In the genomic region with DNA sequence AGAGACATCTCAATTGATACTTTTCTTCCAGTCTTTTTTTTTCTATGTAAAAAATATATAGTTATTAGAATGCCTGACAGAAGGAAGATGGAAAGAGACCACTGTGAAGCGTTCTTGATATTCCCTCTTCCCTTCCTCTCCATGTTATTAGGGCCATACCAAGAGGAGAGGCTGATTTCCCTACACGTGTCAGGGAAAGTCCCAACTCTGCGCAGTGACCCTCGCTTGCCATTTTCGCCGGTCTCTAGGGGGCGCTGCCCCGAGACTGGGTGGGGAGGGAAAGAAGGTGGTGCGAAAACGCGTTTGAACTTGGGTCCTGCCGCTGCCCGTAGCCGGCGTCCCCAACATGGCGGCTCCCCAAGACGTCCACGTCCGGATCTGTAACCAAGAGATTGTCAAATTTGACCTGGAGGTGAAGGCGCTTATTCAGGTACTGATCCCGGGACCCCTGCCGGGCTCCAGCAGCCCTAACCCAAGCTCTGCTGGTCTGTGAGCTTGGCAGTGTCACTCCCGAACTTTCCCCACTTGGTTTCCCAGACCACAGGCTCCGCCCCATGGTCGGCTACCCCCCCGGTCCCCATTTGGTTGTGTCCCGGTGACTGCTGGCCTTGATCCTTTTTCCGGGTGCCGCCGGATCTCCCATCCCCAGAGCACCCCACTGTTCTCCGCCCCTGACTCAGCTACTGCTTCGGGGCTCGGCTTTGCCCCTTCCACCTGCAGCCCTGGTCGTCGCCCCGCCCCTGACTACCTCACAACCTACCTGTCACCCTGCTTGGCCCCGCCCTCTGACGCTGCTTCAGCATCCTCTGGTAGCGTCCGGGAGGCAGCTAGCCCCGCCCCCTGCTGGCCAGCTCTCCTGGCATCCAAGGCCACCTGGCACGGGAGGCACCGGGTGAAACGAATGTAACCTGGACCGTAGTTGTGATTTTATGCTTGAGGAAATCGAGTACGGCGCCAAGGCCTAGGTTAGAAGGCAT, we compare ENCODE assay signal across 1 cellular context.
A peak's percentile ranks its signal among the peaks of the same experiment; 100 is the strongest.
TF ChIP-seq lines count a peak whose summit lies in the region.

A gene with protein sequence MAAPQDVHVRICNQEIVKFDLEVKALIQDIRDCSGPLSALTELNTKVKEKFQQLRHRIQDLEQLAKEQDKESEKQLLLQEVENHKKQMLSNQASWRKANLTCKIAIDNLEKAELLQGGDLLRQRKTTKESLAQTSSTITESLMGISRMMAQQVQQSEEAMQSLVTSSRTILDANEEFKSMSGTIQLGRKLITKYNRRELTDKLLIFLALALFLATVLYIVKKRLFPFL (plus strand): TSS at position 332 of the 977 bp plus-strand sequence. CDS start 15 bp downstream, at position 347.

TF ChIP-seq in HepG2, 621 proteins besides CTCF, POLR2A, EP300 and RAD21 (continued from another document and continues in another):
- TF ChIP-seq, protein P1, sequence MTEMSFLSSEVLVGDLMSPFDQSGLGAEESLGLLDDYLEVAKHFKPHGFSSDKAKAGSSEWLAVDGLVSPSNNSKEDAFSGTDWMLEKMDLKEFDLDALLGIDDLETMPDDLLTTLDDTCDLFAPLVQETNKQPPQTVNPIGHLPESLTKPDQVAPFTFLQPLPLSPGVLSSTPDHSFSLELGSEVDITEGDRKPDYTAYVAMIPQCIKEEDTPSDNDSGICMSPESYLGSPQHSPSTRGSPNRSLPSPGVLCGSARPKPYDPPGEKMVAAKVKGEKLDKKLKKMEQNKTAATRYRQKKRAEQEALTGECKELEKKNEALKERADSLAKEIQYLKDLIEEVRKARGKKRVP (CRISPR knock-in tag; IDR thresholded peaks at IDR 0.05) = peak in 1 of 2 experiments; percentile 54; a peak in 2 of 4 replicates
- peak; percentile 90 for TF ChIP-seq YEATS2 (CRISPR knock-in tag; IDR thresholded peaks at IDR 0.05; ENCODE audit: borderline replicate concordance)
- no peak for TF ChIP-seq ZNF3 (CRISPR knock-in tag; IDR thresholded peaks at IDR 0.05)
- TF ChIP-seq, protein P2, sequence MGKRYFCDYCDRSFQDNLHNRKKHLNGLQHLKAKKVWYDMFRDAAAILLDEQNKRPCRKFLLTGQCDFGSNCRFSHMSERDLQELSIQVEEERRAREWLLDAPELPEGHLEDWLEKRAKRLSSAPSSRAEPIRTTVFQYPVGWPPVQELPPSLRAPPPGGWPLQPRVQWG (CRISPR knock-in tag; IDR thresholded peaks at IDR 0.05; ENCODE audit: borderline replicate concordance, low read depth) = no peak
- no peak for TF ChIP-seq NFATC3 (CRISPR knock-in tag; IDR thresholded peaks at IDR 0.05)
- peak; percentile 92 for TF ChIP-seq THAP11 (CRISPR knock-in tag; IDR thresholded peaks at IDR 0.05)
- no peak for TF ChIP-seq ZNF709 (CRISPR knock-in tag; IDR thresholded peaks at IDR 0.05)
- TF ChIP-seq, protein P3, sequence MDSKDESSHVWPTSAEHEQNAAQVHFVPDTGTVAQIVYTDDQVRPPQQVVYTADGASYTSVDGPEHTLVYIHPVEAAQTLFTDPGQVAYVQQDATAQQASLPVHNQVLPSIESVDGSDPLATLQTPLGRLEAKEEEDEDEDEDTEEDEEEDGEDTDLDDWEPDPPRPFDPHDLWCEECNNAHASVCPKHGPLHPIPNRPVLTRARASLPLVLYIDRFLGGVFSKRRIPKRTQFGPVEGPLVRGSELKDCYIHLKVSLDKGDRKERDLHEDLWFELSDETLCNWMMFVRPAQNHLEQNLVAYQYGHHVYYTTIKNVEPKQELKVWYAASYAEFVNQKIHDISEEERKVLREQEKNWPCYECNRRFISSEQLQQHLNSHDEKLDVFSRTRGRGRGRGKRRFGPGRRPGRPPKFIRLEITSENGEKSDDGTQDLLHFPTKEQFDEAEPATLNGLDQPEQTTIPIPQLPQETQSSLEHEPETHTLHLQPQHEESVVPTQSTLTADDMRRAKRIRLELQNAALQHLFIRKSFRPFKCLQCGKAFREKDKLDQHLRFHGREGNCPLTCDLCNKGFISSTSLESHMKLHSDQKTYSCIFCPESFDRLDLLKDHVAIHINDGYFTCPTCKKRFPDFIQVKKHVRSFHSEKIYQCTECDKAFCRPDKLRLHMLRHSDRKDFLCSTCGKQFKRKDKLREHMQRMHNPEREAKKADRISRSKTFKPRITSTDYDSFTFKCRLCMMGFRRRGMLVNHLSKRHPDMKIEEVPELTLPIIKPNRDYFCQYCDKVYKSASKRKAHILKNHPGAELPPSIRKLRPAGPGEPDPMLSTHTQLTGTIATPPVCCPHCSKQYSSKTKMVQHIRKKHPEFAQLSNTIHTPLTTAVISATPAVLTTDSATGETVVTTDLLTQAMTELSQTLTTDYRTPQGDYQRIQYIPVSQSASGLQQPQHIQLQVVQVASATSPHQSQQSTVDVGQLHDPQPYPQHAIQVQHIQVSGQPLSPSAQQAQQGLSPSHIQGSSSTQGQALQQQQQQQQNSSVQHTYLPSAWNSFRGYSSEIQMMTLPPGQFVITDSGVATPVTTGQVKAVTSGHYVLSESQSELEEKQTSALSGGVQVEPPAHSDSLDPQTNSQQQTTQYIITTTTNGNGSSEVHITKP (CRISPR knock-in tag; IDR thresholded peaks at IDR 0.05; ENCODE audit: low read depth) = peak; percentile 96
- TF ChIP-seq ZNF101 (CRISPR knock-in tag; IDR thresholded peaks at IDR 0.05; ENCODE audit: borderline replicate concordance, low read depth) = no peak
- TF ChIP-seq IRF2 (CRISPR knock-in tag; IDR thresholded peaks at IDR 0.05) = peak; percentile 82
- TF ChIP-seq, protein P4, sequence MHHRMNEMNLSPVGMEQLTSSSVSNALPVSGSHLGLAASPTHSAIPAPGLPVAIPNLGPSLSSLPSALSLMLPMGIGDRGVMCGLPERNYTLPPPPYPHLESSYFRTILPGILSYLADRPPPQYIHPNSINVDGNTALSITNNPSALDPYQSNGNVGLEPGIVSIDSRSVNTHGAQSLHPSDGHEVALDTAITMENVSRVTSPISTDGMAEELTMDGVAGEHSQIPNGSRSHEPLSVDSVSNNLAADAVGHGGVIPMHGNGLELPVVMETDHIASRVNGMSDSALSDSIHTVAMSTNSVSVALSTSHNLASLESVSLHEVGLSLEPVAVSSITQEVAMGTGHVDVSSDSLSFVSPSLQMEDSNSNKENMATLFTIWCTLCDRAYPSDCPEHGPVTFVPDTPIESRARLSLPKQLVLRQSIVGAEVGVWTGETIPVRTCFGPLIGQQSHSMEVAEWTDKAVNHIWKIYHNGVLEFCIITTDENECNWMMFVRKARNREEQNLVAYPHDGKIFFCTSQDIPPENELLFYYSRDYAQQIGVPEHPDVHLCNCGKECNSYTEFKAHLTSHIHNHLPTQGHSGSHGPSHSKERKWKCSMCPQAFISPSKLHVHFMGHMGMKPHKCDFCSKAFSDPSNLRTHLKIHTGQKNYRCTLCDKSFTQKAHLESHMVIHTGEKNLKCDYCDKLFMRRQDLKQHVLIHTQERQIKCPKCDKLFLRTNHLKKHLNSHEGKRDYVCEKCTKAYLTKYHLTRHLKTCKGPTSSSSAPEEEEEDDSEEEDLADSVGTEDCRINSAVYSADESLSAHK (CRISPR knock-in tag; IDR thresholded peaks at IDR 0.05; ENCODE audit: borderline replicate concordance) = no peak
- TF ChIP-seq AKAP8 (CRISPR knock-in tag; IDR thresholded peaks at IDR 0.05) = no peak
- TF ChIP-seq, protein P5, sequence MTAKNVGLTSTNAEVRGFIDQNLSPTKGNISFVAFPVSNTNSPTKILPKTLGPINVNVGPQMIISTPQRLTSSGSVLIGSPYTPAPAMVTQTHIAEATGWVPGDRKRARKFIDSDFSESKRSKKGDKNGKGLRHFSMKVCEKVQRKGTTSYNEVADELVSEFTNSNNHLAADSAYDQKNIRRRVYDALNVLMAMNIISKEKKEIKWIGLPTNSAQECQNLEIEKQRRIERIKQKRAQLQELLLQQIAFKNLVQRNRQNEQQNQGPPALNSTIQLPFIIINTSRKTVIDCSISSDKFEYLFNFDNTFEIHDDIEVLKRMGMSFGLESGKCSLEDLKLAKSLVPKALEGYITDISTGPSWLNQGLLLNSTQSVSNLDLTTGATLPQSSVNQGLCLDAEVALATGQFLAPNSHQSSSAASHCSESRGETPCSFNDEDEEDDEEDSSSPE (CRISPR knock-in tag; IDR thresholded peaks at IDR 0.05) = peak; percentile 79
- TF ChIP-seq, protein P6, sequence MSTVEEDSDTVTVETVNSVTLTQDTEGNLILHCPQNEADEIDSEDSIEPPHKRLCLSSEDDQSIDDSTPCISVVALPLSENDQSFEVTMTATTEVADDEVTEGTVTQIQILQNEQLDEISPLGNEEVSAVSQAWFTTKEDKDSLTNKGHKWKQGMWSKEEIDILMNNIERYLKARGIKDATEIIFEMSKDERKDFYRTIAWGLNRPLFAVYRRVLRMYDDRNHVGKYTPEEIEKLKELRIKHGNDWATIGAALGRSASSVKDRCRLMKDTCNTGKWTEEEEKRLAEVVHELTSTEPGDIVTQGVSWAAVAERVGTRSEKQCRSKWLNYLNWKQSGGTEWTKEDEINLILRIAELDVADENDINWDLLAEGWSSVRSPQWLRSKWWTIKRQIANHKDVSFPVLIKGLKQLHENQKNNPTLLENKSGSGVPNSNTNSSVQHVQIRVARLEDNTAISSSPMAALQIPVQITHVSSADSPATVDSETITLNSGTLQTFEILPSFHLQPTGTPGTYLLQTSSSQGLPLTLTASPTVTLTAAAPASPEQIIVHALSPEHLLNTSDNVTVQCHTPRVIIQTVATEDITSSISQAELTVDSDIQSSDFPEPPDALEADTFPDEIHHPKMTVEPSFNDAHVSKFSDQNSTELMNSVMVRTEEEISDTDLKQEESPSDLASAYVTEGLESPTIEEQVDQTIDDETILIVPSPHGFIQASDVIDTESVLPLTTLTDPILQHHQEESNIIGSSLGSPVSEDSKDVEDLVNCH (CRISPR knock-in tag; IDR thresholded peaks at IDR 0.05) = no peak
- TF ChIP-seq, protein P7, sequence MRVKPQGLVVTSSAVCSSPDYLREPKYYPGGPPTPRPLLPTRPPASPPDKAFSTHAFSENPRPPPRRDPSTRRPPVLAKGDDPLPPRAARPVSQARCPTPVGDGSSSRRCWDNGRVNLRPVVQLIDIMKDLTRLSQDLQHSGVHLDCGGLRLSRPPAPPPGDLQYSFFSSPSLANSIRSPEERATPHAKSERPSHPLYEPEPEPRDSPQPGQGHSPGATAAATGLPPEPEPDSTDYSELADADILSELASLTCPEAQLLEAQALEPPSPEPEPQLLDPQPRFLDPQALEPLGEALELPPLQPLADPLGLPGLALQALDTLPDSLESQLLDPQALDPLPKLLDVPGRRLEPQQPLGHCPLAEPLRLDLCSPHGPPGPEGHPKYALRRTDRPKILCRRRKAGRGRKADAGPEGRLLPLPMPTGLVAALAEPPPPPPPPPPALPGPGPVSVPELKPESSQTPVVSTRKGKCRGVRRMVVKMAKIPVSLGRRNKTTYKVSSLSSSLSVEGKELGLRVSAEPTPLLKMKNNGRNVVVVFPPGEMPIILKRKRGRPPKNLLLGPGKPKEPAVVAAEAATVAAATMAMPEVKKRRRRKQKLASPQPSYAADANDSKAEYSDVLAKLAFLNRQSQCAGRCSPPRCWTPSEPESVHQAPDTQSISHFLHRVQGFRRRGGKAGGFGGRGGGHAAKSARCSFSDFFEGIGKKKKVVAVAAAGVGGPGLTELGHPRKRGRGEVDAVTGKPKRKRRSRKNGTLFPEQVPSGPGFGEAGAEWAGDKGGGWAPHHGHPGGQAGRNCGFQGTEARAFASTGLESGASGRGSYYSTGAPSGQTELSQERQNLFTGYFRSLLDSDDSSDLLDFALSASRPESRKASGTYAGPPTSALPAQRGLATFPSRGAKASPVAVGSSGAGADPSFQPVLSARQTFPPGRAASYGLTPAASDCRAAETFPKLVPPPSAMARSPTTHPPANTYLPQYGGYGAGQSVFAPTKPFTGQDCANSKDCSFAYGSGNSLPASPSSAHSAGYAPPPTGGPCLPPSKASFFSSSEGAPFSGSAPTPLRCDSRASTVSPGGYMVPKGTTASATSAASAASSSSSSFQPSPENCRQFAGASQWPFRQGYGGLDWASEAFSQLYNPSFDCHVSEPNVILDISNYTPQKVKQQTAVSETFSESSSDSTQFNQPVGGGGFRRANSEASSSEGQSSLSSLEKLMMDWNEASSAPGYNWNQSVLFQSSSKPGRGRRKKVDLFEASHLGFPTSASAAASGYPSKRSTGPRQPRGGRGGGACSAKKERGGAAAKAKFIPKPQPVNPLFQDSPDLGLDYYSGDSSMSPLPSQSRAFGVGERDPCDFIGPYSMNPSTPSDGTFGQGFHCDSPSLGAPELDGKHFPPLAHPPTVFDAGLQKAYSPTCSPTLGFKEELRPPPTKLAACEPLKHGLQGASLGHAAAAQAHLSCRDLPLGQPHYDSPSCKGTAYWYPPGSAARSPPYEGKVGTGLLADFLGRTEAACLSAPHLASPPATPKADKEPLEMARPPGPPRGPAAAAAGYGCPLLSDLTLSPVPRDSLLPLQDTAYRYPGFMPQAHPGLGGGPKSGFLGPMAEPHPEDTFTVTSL (CRISPR knock-in tag; IDR thresholded peaks at IDR 0.05; ENCODE audit: borderline replicate concordance) = no peak
- TF ChIP-seq, protein P8, sequence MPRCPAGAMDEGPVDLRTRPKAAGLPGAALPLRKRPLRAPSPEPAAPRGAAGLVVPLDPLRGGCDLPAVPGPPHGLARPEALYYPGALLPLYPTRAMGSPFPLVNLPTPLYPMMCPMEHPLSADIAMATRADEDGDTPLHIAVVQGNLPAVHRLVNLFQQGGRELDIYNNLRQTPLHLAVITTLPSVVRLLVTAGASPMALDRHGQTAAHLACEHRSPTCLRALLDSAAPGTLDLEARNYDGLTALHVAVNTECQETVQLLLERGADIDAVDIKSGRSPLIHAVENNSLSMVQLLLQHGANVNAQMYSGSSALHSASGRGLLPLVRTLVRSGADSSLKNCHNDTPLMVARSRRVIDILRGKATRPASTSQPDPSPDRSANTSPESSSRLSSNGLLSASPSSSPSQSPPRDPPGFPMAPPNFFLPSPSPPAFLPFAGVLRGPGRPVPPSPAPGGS (CRISPR knock-in tag; IDR thresholded peaks at IDR 0.05) = peak; percentile 90
- peak; percentile 56; the same call in 1 of the 2 replicates for TF ChIP-seq CHD2 (IDR thresholded peaks at IDR 0.05; ENCODE audit: low read depth, low read length)
- TF ChIP-seq NFKB2 (CRISPR knock-in tag; IDR thresholded peaks at IDR 0.05; ENCODE audit: borderline replicate concordance) = peak; percentile 50; the same call in 1 of the 2 replicates
- TF ChIP-seq, protein P9, sequence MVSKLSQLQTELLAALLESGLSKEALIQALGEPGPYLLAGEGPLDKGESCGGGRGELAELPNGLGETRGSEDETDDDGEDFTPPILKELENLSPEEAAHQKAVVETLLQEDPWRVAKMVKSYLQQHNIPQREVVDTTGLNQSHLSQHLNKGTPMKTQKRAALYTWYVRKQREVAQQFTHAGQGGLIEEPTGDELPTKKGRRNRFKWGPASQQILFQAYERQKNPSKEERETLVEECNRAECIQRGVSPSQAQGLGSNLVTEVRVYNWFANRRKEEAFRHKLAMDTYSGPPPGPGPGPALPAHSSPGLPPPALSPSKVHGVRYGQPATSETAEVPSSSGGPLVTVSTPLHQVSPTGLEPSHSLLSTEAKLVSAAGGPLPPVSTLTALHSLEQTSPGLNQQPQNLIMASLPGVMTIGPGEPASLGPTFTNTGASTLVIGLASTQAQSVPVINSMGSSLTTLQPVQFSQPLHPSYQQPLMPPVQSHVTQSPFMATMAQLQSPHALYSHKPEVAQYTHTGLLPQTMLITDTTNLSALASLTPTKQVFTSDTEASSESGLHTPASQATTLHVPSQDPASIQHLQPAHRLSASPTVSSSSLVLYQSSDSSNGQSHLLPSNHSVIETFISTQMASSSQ (IDR thresholded peaks at IDR 0.05; ENCODE audit: low read depth) = peak; percentile 52; the same call in 1 of the 2 replicates
- TF ChIP-seq, protein P9 (CRISPR knock-in tag; IDR thresholded peaks at IDR 0.05; ENCODE audit: borderline replicate concordance) = peak; percentile 77
- TF ChIP-seq PHB2 (IDR thresholded peaks at IDR 0.05; ENCODE audit: partially characterized antibody) = no peak
